In genomic region chr1:53681647-53682368, GRCh38 we compare ENCODE assay signal across 8 cellular contexts. TPM values are rescaled to one million over a fixed set of nuclear protein-coding genes. Genes with fewer than 3 reads are reported as not detected.
DNase-seq lines count a peak whose midpoint lies in the region; ATAC-seq and TF ChIP-seq lines count a peak whose summit lies in the region.

No MANE protein-coding gene starts in this region.

- H3K79me2 ChIP-seq in neural progenitor cell (ENCODE audit: low read depth): no peaks in the 10 kb centered on the region

- H3K9me3 ChIP-seq in neural progenitor cell (ENCODE audit: low read depth): no peaks in the 10 kb centered on the region

- peaks cover 11% of the 10 kb centered on the region for H3K27me3 Mint-ChIP-seq in activated CD4-positive, alpha-beta T cell treated with anti-CD3 and anti-CD28 coated beads, Interleukin-2, amount 10 ng/mL, durations not matched to agents 7 days and 5 days
- peaks cover 20 to 56% of the 10 kb centered on the region in 2 donors for H3K27me3 Mint-ChIP-seq in effector memory CD8-positive, alpha-beta T cell
- peaks cover 12% of the 10 kb centered on the region for H3K27me3 Mint-ChIP-seq in neural progenitor cell (ENCODE audit: insufficient read depth, low read depth)

- peaks cover 19% of the 10 kb centered on the region for H3K27me3 ChIP-seq in neural progenitor cell

- no peaks in the 10 kb centered on the region for H3K9me3 Mint-ChIP-seq in activated CD4-positive, alpha-beta T cell treated with anti-CD3 and anti-CD28 coated beads, Interleukin-2, amount 10 ng/mL, durations not matched to agents 7 days and 5 days
- no peaks in the 10 kb centered on the region for H3K9me3 Mint-ChIP-seq in effector memory CD8-positive, alpha-beta T cell
- no peaks in the 10 kb centered on the region for H3K9me3 Mint-ChIP-seq in neural progenitor cell

- no peaks in the 10 kb centered on the region for H3F3A ChIP-seq in neural progenitor cell (ENCODE audit: low read depth)

- no peak overlapping the region for H3K9ac ChIP-seq in neural progenitor cell

- no peak overlapping the region for H2AFZ ChIP-seq in neural progenitor cell (replicated peaks)

- peak; percentile 59 for ATAC-seq in effector memory CD8-positive, alpha-beta T cell (replicated peaks)
- no peak for ATAC-seq in HG02571 (IDR thresholded peaks at IDR 0.05; ENCODE audit: unreplicated experiment)
- ATAC-seq in GM18867 (IDR thresholded peaks at IDR 0.05; ENCODE audit: unreplicated experiment): no peak

- H3K27ac ChIP-seq in neural progenitor cell: no peak overlapping the region

- POLR2A ChIA-PET in activated CD4-positive, alpha-beta T cell treated with anti-CD3 and anti-CD28 coated beads, Interleukin-2, amount 10 ng/mL, durations not matched to agents 7 days and 5 days (lab: Charles Lee): no interaction called here

- no peak overlapping the region for H3K27ac Mint-ChIP-seq in activated CD4-positive, alpha-beta T cell treated with anti-CD3 and anti-CD28 coated beads, Interleukin-2, amount 10 ng/mL, durations not matched to agents 7 days and 5 days
- peak overlapping the region in 1 of 2 donors; percentile 86 for H3K27ac Mint-ChIP-seq in effector memory CD8-positive, alpha-beta T cell
- H3K27ac Mint-ChIP-seq in neural progenitor cell: no peak overlapping the region

- H3K4me1 Mint-ChIP-seq in activated CD4-positive, alpha-beta T cell treated with anti-CD3 and anti-CD28 coated beads, Interleukin-2, amount 10 ng/mL, durations not matched to agents 7 days and 5 days: peaks cover 4% of the 10 kb centered on the region
- peaks cover 5 to 7% of the 10 kb centered on the region in 2 donors for H3K4me1 Mint-ChIP-seq in effector memory CD8-positive, alpha-beta T cell (ENCODE audit: low read depth in 2 of 2)
- H3K4me1 Mint-ChIP-seq in neural progenitor cell: peaks cover 75% of the 10 kb centered on the region

- H3K36me3 ChIP-seq in neural progenitor cell: no peaks in the 10 kb centered on the region

- TF ChIP-seq CTCF in GM12865 (IDR thresholded peaks at IDR 0.05; ENCODE audit: insufficient read depth, low read depth, low read length, missing control alignments): peak; percentile 43
- peak; percentile 74 for TF ChIP-seq CTCF in neural progenitor cell (IDR thresholded peaks at IDR 0.05)

- H3K4me3 Mint-ChIP-seq in activated CD4-positive, alpha-beta T cell treated with anti-CD3 and anti-CD28 coated beads, Interleukin-2, amount 10 ng/mL, durations not matched to agents 7 days and 5 days: no peak overlapping the region
- peak overlapping the region in 1 of 2 donors; percentile 54 for H3K4me3 Mint-ChIP-seq in effector memory CD8-positive, alpha-beta T cell
- H3K4me3 Mint-ChIP-seq in neural progenitor cell: no peak overlapping the region

- H4K20me1 ChIP-seq in neural progenitor cell (ENCODE audit: low read depth): no peaks in the 10 kb centered on the region

- CTCF ChIA-PET in activated CD4-positive, alpha-beta T cell treated with anti-CD3 and anti-CD28 coated beads, Interleukin-2, amount 10 ng/mL, durations not matched to agents 7 days and 5 days (lab: Charles Lee): interaction anchor here (1.1 to 1.6 kb wide), 2 partner anchors 8 to 17 kb away, joined by 3 read pairs; no protein-coding TSS in a partner anchor

- H3K4me2 ChIP-seq in neural progenitor cell: no peak overlapping the region

- H3K4me1 ChIP-seq in neural progenitor cell: peaks cover 25% of the 10 kb centered on the region

- DNase-seq in GM12865 (ENCODE audit: low read depth): peak; percentile 30
- DNase-seq in NCI-H146 (lab: John Stamatoyannopoulos, UW): peak; percentile 66
- DNase-seq in activated CD4-positive, alpha-beta T cell treated with anti-CD3 and anti-CD28 coated beads, Interleukin-2, amount 10 ng/mL, durations not matched to agents 7 days and 5 days: peak; percentile 54
- peak; percentile 39 to 54 (median 40) for DNase-seq in effector memory CD8-positive, alpha-beta T cell
- peak; percentile 87 for DNase-seq in neural progenitor cell (ENCODE audit: low spot score)
- DNase-seq in AG20443 (ENCODE audit: low spot score): no peak

- no peak overlapping the region for H3K4me3 ChIP-seq in GM12865 (ENCODE audit: low read depth, low read length)
- H3K4me3 ChIP-seq in neural progenitor cell: no peak overlapping the region

- no peaks in the 10 kb centered on the region for H3K36me3 Mint-ChIP-seq in activated CD4-positive, alpha-beta T cell treated with anti-CD3 and anti-CD28 coated beads, Interleukin-2, amount 10 ng/mL, durations not matched to agents 7 days and 5 days (ENCODE audit: low read depth)
- H3K36me3 Mint-ChIP-seq in effector memory CD8-positive, alpha-beta T cell (ENCODE audit: insufficient read depth): peaks cover 10% of the 10 kb centered on the region
- no peaks in the 10 kb centered on the region for H3K36me3 Mint-ChIP-seq in neural progenitor cell

RNA-seq across cellular contexts. Expression of gene GLIS1, which starts 57.2 kb away (rescaled TPM):
- total RNA-seq in activated CD4-positive, alpha-beta T cell treated with anti-CD3 and anti-CD28 coated beads, Interleukin-2, amount 10 ng/mL, durations not matched to agents 7 days and 5 days: not detected
- total RNA-seq in neural progenitor cell (ENCODE audit: low replicate concordance): not detected in 2 replicates
